Comparison of ENCODE assay signal across 24 cellular contexts in the genomic region with DNA sequence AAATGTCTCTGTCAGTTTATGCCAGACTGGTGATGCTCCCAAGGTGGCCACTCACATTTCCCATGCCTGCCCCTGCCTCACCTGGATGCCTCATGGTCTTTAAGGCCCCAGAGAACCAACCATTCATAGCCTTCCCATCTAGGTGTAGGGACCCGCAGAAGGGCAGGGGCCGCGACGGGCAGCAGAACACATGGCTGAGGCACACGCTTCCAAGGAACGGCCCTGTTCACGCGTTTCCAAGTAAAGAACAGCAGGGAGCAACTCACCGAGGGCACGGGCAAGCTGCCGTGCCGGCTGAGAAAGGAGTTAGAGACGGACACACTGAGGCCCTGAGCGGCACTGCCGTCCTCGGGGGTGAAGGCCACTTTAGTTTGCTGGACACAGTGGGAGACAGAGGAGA.
DNase-seq lines count a peak whose midpoint lies in the region; ATAC-seq and TF ChIP-seq lines count a peak whose summit lies in the region.
"Had no signal": no experiment of that assay in that cellular context is flagged by ENCODE, and none has a peak within 500 bp of the region (broad histone marks: within the 10 kb centered on the region; RNA-seq: fewer than 3 reads in every experiment).

No MANE protein-coding gene starts in this region.

- no peaks in the 10 kb centered on the region for H3K9me3 Mint-ChIP-seq in activated CD8-positive, alpha-beta memory T cell treated with anti-CD3 and anti-CD28 coated beads, Interleukin-2, amount 10 ng/mL, durations not matched to agents 7 days and 5 days (ENCODE audit: low read depth)
- H3K9me3 Mint-ChIP-seq in CD8-positive, alpha-beta memory T cell = no peaks in the 10 kb centered on the region
- no peaks in the 10 kb centered on the region for H3K9me3 Mint-ChIP-seq in dendritic cell treated with granulocyte-macrophage colony-stimulating factor and Interleukin-4, amounts not matched to agents 40 ng/mL and 50 ng/mL, for 4 days
- no peaks in the 10 kb centered on the region for H3K9me3 Mint-ChIP-seq in natural killer cell treated with Interleukin-12 subunit alpha and Interleukin-12 subunit beta and Interleukin-15 and Interleukin-18, amount 100 ng/mL, for 72 hours
- H3K9me3 Mint-ChIP-seq: H9; naive thymus-derived CD4-positive, alpha-beta T cell had no signal

- H3K4me1 Mint-ChIP-seq in activated CD8-positive, alpha-beta memory T cell treated with anti-CD3 and anti-CD28 coated beads, Interleukin-2, amount 10 ng/mL, durations not matched to agents 7 days and 5 days = peaks cover 20% of the 10 kb centered on the region
- H3K4me1 Mint-ChIP-seq in CD8-positive, alpha-beta memory T cell = peaks cover 6 to 23% (median 20%) of the 10 kb centered on the region in 3 donors
- peaks cover 81% of the 10 kb centered on the region for H3K4me1 Mint-ChIP-seq in dendritic cell treated with granulocyte-macrophage colony-stimulating factor and Interleukin-4, amounts not matched to agents 40 ng/mL and 50 ng/mL, for 4 days (ENCODE audit: low read depth)
- peaks cover 24 to 42% of the 10 kb centered on the region in 2 donors for H3K4me1 Mint-ChIP-seq in natural killer cell treated with Interleukin-12 subunit alpha and Interleukin-12 subunit beta and Interleukin-15 and Interleukin-18, amount 100 ng/mL, for 72 hours (ENCODE audit: low read depth in 2 of 2)

- H3K27me3 Mint-ChIP-seq in activated CD8-positive, alpha-beta memory T cell treated with anti-CD3 and anti-CD28 coated beads, Interleukin-2, amount 10 ng/mL, durations not matched to agents 7 days and 5 days = no peaks in the 10 kb centered on the region
- H3K27me3 Mint-ChIP-seq in CD8-positive, alpha-beta memory T cell = no peaks in the 10 kb centered on the region
- H3K27me3 Mint-ChIP-seq in dendritic cell treated with granulocyte-macrophage colony-stimulating factor and Interleukin-4, amounts not matched to agents 40 ng/mL and 50 ng/mL, for 4 days = no peaks in the 10 kb centered on the region
- H3K27me3 Mint-ChIP-seq in natural killer cell treated with Interleukin-12 subunit alpha and Interleukin-12 subunit beta and Interleukin-15 and Interleukin-18, amount 100 ng/mL, for 72 hours = no peaks in the 10 kb centered on the region
- H3K27me3 Mint-ChIP-seq: naive thymus-derived CD4-positive, alpha-beta T cell had no signal

- no peaks in the 10 kb centered on the region for H3K27me3 ChIP-seq in CD8-positive, alpha-beta memory T cell (ENCODE audit: insufficient read depth, low read length, poor library complexity, severe bottlenecking)
- H3K27me3 ChIP-seq: BE2C, esophagus muscularis mucosa, foreskin keratinocyte, hepatocyte, Peyer's patch, SJCRH30, transverse colon had no signal

- peaks cover 63% of the 10 kb centered on the region for H3K36me3 Mint-ChIP-seq in activated CD8-positive, alpha-beta memory T cell treated with anti-CD3 and anti-CD28 coated beads, Interleukin-2, amount 10 ng/mL, durations not matched to agents 7 days and 5 days
- peaks cover 15 to 98% (median 19%) of the 10 kb centered on the region in 3 donors for H3K36me3 Mint-ChIP-seq in CD8-positive, alpha-beta memory T cell
- peaks cover 99% of the 10 kb centered on the region for H3K36me3 Mint-ChIP-seq in dendritic cell treated with granulocyte-macrophage colony-stimulating factor and Interleukin-4, amounts not matched to agents 40 ng/mL and 50 ng/mL, for 4 days (ENCODE audit: low read depth)
- peaks cover 7% of the 10 kb centered on the region for H3K36me3 Mint-ChIP-seq in natural killer cell treated with Interleukin-12 subunit alpha and Interleukin-12 subunit beta and Interleukin-15 and Interleukin-18, amount 100 ng/mL, for 72 hours

- POLR2A ChIA-PET in CD8-positive, alpha-beta memory T cell (lab: Charles Lee) = no interaction called here

- H3K4me3 ChIP-seq in CD8-positive, alpha-beta memory T cell (ENCODE audit: low read length) = no peak overlapping the region
- H3K4me3 ChIP-seq: A549, coronary artery, esophagus muscularis mucosa, hepatocyte, Peyer's patch, SJCRH30, transverse colon had no signal

- CTCF ChIA-PET in activated CD8-positive, alpha-beta memory T cell treated with anti-CD3 and anti-CD28 coated beads, Interleukin-2, amount 10 ng/mL, durations not matched to agents 7 days and 5 days (lab: Charles Lee) = no interaction called here
- CTCF ChIA-PET in CD8-positive, alpha-beta memory T cell (lab: Charles Lee) = no interaction called here

- no peak for TF ChIP-seq CTCF in GM10266 (IDR thresholded peaks at IDR 0.05; ENCODE audit: control insufficient read depth, insufficient read depth, low read depth, missing control alignments)

- H3K4me1 ChIP-seq in CD8-positive, alpha-beta memory T cell (ENCODE audit: insufficient read depth, low read length) = no peaks in the 10 kb centered on the region
- H3K4me1 ChIP-seq: A549, transverse colon had no signal

- no peak for ATAC-seq in activated CD8-positive, alpha-beta memory T cell treated with anti-CD3 and anti-CD28 coated beads, Interleukin-2, amount 10 ng/mL, durations not matched to agents 7 days and 5 days
- ATAC-seq in natural killer cell treated with Interleukin-12 subunit alpha and Interleukin-12 subunit beta and Interleukin-15 and Interleukin-18, amount 100 ng/mL, for 72 hours = no peak
- ATAC-seq: A549; naive thymus-derived CD4-positive, alpha-beta T cell had no signal

- H3K27ac ChIP-seq in CD8-positive, alpha-beta memory T cell (ENCODE audit: low read depth, low read length) = no peak overlapping the region
- H3K27ac ChIP-seq: A549, coronary artery, foreskin keratinocyte, hepatocyte, Peyer's patch, SJCRH30, transverse colon had no signal

- H3K36me3 ChIP-seq in CD8-positive, alpha-beta memory T cell (ENCODE audit: insufficient read depth, low read length) = peaks cover 36% of the 10 kb centered on the region

- intact Hi-C loops in dendritic cell treated with granulocyte-macrophage colony-stimulating factor and Interleukin-4, amounts not matched to agents 40 ng/mL and 50 ng/mL, for 4 days (cut with micrococcal nuclease) = no loop called here

- H3K27ac Mint-ChIP-seq in activated CD8-positive, alpha-beta memory T cell treated with anti-CD3 and anti-CD28 coated beads, Interleukin-2, amount 10 ng/mL, durations not matched to agents 7 days and 5 days = peak overlapping the region; percentile 42
- peak overlapping the region in 5 of 8 donors; percentile 42 to 92 (median 64) for H3K27ac Mint-ChIP-seq in CD8-positive, alpha-beta memory T cell
- peak overlapping the region; percentile 98 for H3K27ac Mint-ChIP-seq in dendritic cell treated with granulocyte-macrophage colony-stimulating factor and Interleukin-4, amounts not matched to agents 40 ng/mL and 50 ng/mL, for 4 days
- H3K27ac Mint-ChIP-seq in natural killer cell treated with Interleukin-12 subunit alpha and Interleukin-12 subunit beta and Interleukin-15 and Interleukin-18, amount 100 ng/mL, for 72 hours = peak overlapping the region; percentile 59 to 86

- no peaks in the 10 kb centered on the region for H3K9me3 ChIP-seq in CD8-positive, alpha-beta memory T cell (ENCODE audit: low read length)
- H3K9me3 ChIP-seq: A549, BE2C, esophagus muscularis mucosa, Peyer's patch, SJCRH30, transverse colon had no signal

- DNase-seq in activated CD8-positive, alpha-beta memory T cell treated with anti-CD3 and anti-CD28 coated beads, Interleukin-2, amount 10 ng/mL, durations not matched to agents 7 days and 5 days = no peak
- no peak for DNase-seq in activated CD8-positive, alpha-beta memory T cell treated with anti-CD3 and anti-CD28 coated beads, Interleukin-2, amount 50 U/mL, for 48 hours
- no peak for DNase-seq in CD8-positive, alpha-beta memory T cell
- DNase-seq in natural killer cell treated with Interleukin-12 subunit alpha and Interleukin-12 subunit beta and Interleukin-15 and Interleukin-18, amount 100 ng/mL, for 72 hours (ENCODE audit: low spot score) = no peak
- DNase-seq in NCI-H446 (lab: John Stamatoyannopoulos, UW) (no peak), NCI-H1694 treated with DMSO at 0.1 percent for 48 hours (lab: John Stamatoyannopoulos, UW) (no peak), GM10266 (ENCODE audit: extremely low spot score) (no peak)
- DNase-seq: activated naive CD4-positive, alpha-beta T cell treated with anti-CD3 and anti-CD28 coated beads, Interleukin-2, amount 50 U/mL, for 16 hours; GF-D8; H9; IMR-90; midbrain; naive thymus-derived CD4-positive, alpha-beta T cell; Peyer's patch; small intestine; transverse colon had no signal

- H3K4me3 Mint-ChIP-seq in activated CD8-positive, alpha-beta memory T cell treated with anti-CD3 and anti-CD28 coated beads, Interleukin-2, amount 10 ng/mL, durations not matched to agents 7 days and 5 days = no peak overlapping the region
- no peak overlapping the region for H3K4me3 Mint-ChIP-seq in CD8-positive, alpha-beta memory T cell
- H3K4me3 Mint-ChIP-seq in dendritic cell treated with granulocyte-macrophage colony-stimulating factor and Interleukin-4, amounts not matched to agents 40 ng/mL and 50 ng/mL, for 4 days = no peak overlapping the region
- H3K4me3 Mint-ChIP-seq in natural killer cell treated with Interleukin-12 subunit alpha and Interleukin-12 subunit beta and Interleukin-15 and Interleukin-18, amount 100 ng/mL, for 72 hours = no peak overlapping the region
- H3K4me3 Mint-ChIP-seq: H9 had no signal

Comparison
In these comparisons a context has a peak if more than half of its experiments do, and no peak if none do; other contexts are left out.
1. H3K27ac Mint-ChIP-seq: peak in every context shown above with its lines; median percentile 98 in dendritic cell treated with granulocyte-macrophage colony-stimulating factor and Interleukin-4, amounts not matched to agents 40 ng/mL and 50 ng/mL, for 4 days; 72 in natural killer cell treated with Interleukin-12 subunit alpha and Interleukin-12 subunit beta and Interleukin-15 and Interleukin-18, amount 100 ng/mL, for 72 hours; 64 in CD8-positive, alpha-beta memory T cell; 42 in activated CD8-positive, alpha-beta memory T cell treated with anti-CD3 and anti-CD28 coated beads, Interleukin-2, amount 10 ng/mL, durations not matched to agents 7 days and 5 days.